1 cellular context compared by ENCODE assay signal in the genomic region with DNA sequence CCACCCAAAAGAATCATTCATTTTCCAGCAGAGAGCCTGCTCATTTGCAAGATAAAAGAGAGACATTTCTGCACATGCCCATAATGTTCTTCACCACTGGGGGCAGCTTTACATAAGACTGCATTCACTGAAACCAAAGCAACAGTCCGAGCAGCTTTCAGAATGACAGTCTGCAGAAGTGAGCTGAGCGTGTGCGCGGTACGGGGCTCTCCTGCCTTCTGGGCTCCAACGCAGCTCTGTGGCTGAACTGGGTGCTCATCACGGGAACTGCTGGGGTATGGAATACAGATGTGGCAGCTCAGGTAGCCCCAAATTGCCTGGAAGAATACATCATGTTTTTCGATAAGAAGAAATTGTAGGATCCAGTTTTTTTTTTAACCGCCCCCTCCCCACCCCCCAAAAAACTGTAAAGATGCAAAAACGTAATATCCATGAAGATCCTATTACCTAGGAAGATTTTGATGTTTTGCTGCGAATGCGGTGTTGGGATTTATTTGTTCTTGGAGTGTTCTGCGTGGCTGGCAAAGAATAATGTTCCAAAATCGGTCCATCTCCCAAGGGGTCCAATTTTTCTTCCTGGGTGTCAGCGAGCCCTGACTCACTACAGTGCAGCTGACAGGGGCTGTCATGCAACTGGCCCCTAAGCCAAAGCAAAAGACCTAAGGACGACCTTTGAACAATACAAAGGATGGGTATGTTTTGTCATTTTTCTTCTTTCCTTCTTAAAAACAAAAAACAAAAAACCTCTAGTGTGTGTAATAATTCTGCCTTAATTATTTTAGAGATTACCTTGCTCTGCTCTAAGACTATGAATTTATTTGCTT.
TF ChIP-seq lines count a peak whose summit lies in the region.

Gene LRRTM3, plus strand, starts transcription at position 141 of the 824 bp plus-strand sequence.

TF ChIP-seq in WTC11, 78 proteins besides CTCF, POLR2A, EP300 and RAD21 (continued from another document and continues in another):
- TF ChIP-seq AR (CRISPR knock-in tag; IDR thresholded peaks at IDR 0.05) = no peak
- TF ChIP-seq, protein P1, sequence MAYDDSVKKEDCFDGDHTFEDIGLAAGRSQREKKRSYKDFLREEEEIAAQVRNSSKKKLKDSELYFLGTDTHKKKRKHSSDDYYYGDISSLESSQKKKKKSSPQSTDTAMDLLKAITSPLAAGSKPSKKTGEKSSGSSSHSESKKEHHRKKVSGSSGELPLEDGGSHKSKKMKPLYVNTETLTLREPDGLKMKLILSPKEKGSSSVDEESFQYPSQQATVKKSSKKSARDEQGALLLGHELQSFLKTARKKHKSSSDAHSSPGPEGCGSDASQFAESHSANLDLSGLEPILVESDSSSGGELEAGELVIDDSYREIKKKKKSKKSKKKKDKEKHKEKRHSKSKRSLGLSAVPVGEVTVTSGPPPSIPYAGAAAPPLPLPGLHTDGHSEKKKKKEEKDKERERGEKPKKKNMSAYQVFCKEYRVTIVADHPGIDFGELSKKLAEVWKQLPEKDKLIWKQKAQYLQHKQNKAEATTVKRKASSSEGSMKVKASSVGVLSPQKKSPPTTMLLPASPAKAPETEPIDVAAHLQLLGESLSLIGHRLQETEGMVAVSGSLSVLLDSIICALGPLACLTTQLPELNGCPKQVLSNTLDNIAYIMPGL (CRISPR knock-in tag; IDR thresholded peaks at IDR 0.05) = no peak
- no peak for TF ChIP-seq JAZF1 (CRISPR knock-in tag; IDR thresholded peaks at IDR 0.05)
- no peak for TF ChIP-seq ATF6 (CRISPR knock-in tag; IDR thresholded peaks at IDR 0.05)
- no peak for TF ChIP-seq STAT6 (CRISPR knock-in tag; conservative IDR thresholded peaks at IDR 0.05; ENCODE audit: low read depth)
- no peak for TF ChIP-seq ELF4 (CRISPR knock-in tag; IDR thresholded peaks at IDR 0.05; ENCODE audit: low read depth)
- no peak for TF ChIP-seq ZNF121 (CRISPR knock-in tag; IDR thresholded peaks at IDR 0.05)
- TF ChIP-seq ATF2 (CRISPR knock-in tag; IDR thresholded peaks at IDR 0.05; ENCODE audit: borderline replicate concordance, low read depth) = no peak
- no peak for TF ChIP-seq NR1H2 (CRISPR knock-in tag; IDR thresholded peaks at IDR 0.05)
- TF ChIP-seq CBFB (CRISPR knock-in tag; IDR thresholded peaks at IDR 0.05; ENCODE audit: low read depth) = no peak
- no peak for TF ChIP-seq NR3C1 (CRISPR knock-in tag; conservative IDR thresholded peaks at IDR 0.05; ENCODE audit: low read depth)
- TF ChIP-seq CREM (CRISPR knock-in tag; IDR thresholded peaks at IDR 0.05) = no peak
- 0 out of 2 replicates have a peak, but pooled peaks have one; percentile 34 for TF ChIP-seq NFE2L1 (CRISPR knock-in tag; IDR thresholded peaks at IDR 0.05)
- no peak for TF ChIP-seq TCF7 (CRISPR knock-in tag; IDR thresholded peaks at IDR 0.05; ENCODE audit: low read depth)
- TF ChIP-seq ZBTB21 (CRISPR knock-in tag; IDR thresholded peaks at IDR 0.05; ENCODE audit: borderline replicate concordance) = peak; percentile 42; the same call in 1 of the 2 replicates
- no peak; the same call in 1 of the 2 replicates for TF ChIP-seq FOXK1 (CRISPR knock-in tag; IDR thresholded peaks at IDR 0.05)
- peak; percentile 48; the same call in 1 of the 2 replicates for TF ChIP-seq MYBL2 (CRISPR knock-in tag; IDR thresholded peaks at IDR 0.05)
- TF ChIP-seq, protein P2, sequence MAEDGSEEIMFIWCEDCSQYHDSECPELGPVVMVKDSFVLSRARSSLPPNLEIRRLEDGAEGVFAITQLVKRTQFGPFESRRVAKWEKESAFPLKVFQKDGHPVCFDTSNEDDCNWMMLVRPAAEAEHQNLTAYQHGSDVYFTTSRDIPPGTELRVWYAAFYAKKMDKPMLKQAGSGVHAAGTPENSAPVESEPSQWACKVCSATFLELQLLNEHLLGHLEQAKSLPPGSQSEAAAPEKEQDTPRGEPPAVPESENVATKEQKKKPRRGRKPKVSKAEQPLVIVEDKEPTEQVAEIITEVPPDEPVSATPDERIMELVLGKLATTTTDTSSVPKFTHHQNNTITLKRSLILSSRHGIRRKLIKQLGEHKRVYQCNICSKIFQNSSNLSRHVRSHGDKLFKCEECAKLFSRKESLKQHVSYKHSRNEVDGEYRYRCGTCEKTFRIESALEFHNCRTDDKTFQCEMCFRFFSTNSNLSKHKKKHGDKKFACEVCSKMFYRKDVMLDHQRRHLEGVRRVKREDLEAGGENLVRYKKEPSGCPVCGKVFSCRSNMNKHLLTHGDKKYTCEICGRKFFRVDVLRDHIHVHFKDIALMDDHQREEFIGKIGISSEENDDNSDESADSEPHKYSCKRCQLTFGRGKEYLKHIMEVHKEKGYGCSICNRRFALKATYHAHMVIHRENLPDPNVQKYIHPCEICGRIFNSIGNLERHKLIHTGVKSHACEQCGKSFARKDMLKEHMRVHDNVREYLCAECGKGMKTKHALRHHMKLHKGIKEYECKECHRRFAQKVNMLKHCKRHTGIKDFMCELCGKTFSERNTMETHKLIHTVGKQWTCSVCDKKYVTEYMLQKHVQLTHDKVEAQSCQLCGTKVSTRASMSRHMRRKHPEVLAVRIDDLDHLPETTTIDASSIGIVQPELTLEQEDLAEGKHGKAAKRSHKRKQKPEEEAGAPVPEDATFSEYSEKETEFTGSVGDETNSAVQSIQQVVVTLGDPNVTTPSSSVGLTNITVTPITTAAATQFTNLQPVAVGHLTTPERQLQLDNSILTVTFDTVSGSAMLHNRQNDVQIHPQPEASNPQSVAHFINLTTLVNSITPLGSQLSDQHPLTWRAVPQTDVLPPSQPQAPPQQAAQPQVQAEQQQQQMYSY (CRISPR knock-in tag; IDR thresholded peaks at IDR 0.05) = no peak
- TF ChIP-seq GABPB1 (CRISPR knock-in tag; IDR thresholded peaks at IDR 0.05) = no peak
- TF ChIP-seq KAT7 (CRISPR knock-in tag; IDR thresholded peaks at IDR 0.05; ENCODE audit: borderline replicate concordance) = no peak
- peak; percentile 75; the same call in 1 of the 2 replicates for TF ChIP-seq ETV6 (CRISPR knock-in tag; IDR thresholded peaks at IDR 0.05)
- TF ChIP-seq, protein P3, sequence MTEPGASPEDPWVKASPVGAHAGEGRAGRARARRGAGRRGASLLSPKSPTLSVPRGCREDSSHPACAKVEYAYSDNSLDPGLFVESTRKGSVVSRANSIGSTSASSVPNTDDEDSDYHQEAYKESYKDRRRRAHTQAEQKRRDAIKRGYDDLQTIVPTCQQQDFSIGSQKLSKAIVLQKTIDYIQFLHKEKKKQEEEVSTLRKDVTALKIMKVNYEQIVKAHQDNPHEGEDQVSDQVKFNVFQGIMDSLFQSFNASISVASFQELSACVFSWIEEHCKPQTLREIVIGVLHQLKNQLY (CRISPR knock-in tag; IDR thresholded peaks at IDR 0.05) = no peak
- TF ChIP-seq, protein P4, sequence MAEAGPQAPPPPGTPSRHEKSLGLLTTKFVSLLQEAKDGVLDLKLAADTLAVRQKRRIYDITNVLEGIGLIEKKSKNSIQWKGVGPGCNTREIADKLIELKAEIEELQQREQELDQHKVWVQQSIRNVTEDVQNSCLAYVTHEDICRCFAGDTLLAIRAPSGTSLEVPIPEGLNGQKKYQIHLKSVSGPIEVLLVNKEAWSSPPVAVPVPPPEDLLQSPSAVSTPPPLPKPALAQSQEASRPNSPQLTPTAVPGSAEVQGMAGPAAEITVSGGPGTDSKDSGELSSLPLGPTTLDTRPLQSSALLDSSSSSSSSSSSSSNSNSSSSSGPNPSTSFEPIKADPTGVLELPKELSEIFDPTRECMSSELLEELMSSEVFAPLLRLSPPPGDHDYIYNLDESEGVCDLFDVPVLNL (CRISPR knock-in tag; IDR thresholded peaks at IDR 0.05; ENCODE audit: borderline replicate concordance, low read depth) = no peak
- TF ChIP-seq CREB1 (CRISPR knock-in tag; IDR thresholded peaks at IDR 0.05) = 0 out of 2 replicates have a peak, but pooled peaks have one; percentile 17
- TF ChIP-seq, protein P5, sequence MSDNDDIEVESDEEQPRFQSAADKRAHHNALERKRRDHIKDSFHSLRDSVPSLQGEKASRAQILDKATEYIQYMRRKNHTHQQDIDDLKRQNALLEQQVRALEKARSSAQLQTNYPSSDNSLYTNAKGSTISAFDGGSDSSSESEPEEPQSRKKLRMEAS (CRISPR knock-in tag; IDR thresholded peaks at IDR 0.05) = 0 out of 2 replicates have a peak, but pooled peaks have one; percentile 29
- no peak for TF ChIP-seq RORB (CRISPR knock-in tag; IDR thresholded peaks at IDR 0.05)
- TF ChIP-seq NFATC4 (CRISPR knock-in tag; IDR thresholded peaks at IDR 0.05) = no peak
- TF ChIP-seq SOX15 (CRISPR knock-in tag; IDR thresholded peaks at IDR 0.05) = no peak
- TF ChIP-seq ZNF423 (CRISPR knock-in tag; IDR thresholded peaks at IDR 0.05) = peak; percentile 47; the same call in 1 of the 2 replicates
- TF ChIP-seq USF1 (CRISPR knock-in tag; IDR thresholded peaks at IDR 0.05) = no peak
- no peak for TF ChIP-seq TP53 (CRISPR knock-in tag; IDR thresholded peaks at IDR 0.05)
- TF ChIP-seq ZNF317 (CRISPR knock-in tag; IDR thresholded peaks at IDR 0.05; ENCODE audit: borderline replicate concordance, low read depth) = 0 out of 2 replicates have a peak, but pooled peaks have one; percentile 41
- no peak for TF ChIP-seq ZNF396 (CRISPR knock-in tag; IDR thresholded peaks at IDR 0.05; ENCODE audit: borderline replicate concordance)
- TF ChIP-seq FOXP1 (CRISPR knock-in tag; IDR thresholded peaks at IDR 0.05; ENCODE audit: borderline replicate concordance) = no peak
- no peak for TF ChIP-seq E2F5 (CRISPR knock-in tag; IDR thresholded peaks at IDR 0.05)
- TF ChIP-seq HMGA2 (CRISPR knock-in tag; IDR thresholded peaks at IDR 0.05) = no peak
- TF ChIP-seq NR2C2 (CRISPR knock-in tag; IDR thresholded peaks at IDR 0.05) = no peak
- peak; percentile 46; the same call in 1 of the 2 replicates for TF ChIP-seq SP1 (CRISPR knock-in tag; conservative IDR thresholded peaks at IDR 0.05)
